1 cellular context compared by ENCODE assay signal in the genomic region with DNA sequence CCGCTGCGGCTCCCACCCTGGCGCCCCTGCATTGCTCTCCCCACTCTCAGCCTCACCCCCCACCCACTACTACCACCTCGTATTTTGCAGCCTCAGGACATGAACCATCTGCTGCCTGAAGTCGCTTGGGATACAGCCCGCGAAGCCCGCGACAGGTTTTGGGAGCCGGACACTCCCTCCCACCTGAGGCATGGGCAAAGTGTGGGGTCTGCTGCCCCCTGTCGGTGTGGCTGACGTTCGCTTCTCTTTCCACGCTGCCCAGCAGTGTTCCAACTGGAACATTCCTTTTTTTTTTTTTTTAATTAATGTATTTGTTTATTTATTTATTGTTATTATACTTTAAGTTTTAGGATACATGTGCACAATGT.
TF ChIP-seq lines count a peak whose summit lies in the region.

No MANE protein-coding gene starts in this region.

TF ChIP-seq in GM23338, 12 proteins besides CTCF, POLR2A, EP300 and RAD21 (continued from another document):
- TF ChIP-seq ZNF462 (CRISPR knock-in tag; IDR thresholded peaks at IDR 0.05): no peak
- no peak for TF ChIP-seq ZNF114 (CRISPR knock-in tag; IDR thresholded peaks at IDR 0.05)
- TF ChIP-seq EZH2 (IDR thresholded peaks at IDR 0.05; ENCODE audit: low read depth, unreplicated experiment): no peak
- TF ChIP-seq EZH2phosphoT487 (IDR thresholded peaks at IDR 0.05; ENCODE audit: unreplicated experiment): no peak
